ENCODE assay signal across 22 cellular contexts in genomic region chr21:21383126-21383525, GRCh38.
A peak's percentile ranks its signal among the peaks of the same experiment; 100 is the strongest.
DNase-seq lines count a peak whose midpoint lies in the region; ATAC-seq and TF ChIP-seq lines count a peak whose summit lies in the region.
"Had no signal": no experiment of that assay in that cellular context is flagged by ENCODE, and none has a peak within 500 bp of the region (broad histone marks: within the 10 kb centered on the region; RNA-seq: fewer than 3 reads in every experiment).

No MANE protein-coding gene starts in this region.

- no peaks in the 10 kb centered on the region for H3K36me3 ChIP-seq in mucosa of descending colon (ENCODE audit: low read depth)
- H3K36me3 ChIP-seq: BLaER1 treated with 17β-estradiol and CSF1 and Interleukin-3, amounts not matched to agents 10 nM and 100 nM; lower lobe of right lung; right atrium auricular region; suprapubic skin had no signal

- H3K4me1 ChIP-seq in mucosa of descending colon (ENCODE audit: low read depth) = no peaks in the 10 kb centered on the region
- H3K4me1 ChIP-seq: A549; BLaER1 treated with 17β-estradiol and CSF1 and Interleukin-3, amounts not matched to agents 10 nM and 100 nM; lower lobe of right lung; right atrium auricular region; suprapubic skin had no signal

- H3K9me3 ChIP-seq in mucosa of descending colon = peaks cover 5% of the 10 kb centered on the region
- H3K9me3 ChIP-seq: A549; BLaER1 treated with 17β-estradiol and CSF1 and Interleukin-3, amounts not matched to agents 10 nM and 100 nM; lower lobe of right lung; right atrium auricular region; suprapubic skin had no signal

- ATAC-seq in GM21737 (IDR thresholded peaks at IDR 0.05; ENCODE audit: unreplicated experiment) (no peak), GM18873 (IDR thresholded peaks at IDR 0.05; ENCODE audit: low FRiP score, unreplicated experiment) (no peak), mucosa of descending colon (no peak), HG03521 (IDR thresholded peaks at IDR 0.05; ENCODE audit: unreplicated experiment) (no peak)
- ATAC-seq: A549; activated CD4-positive, CD25-positive, alpha-beta regulatory T cell treated with anti-CD3 and anti-CD28 coated beads, Interleukin-2, amount 50 U/mL, for 24 hours; activated CD8-positive, alpha-beta T cell treated with anti-CD3 and anti-CD28 coated beads, Interleukin-2, amount 10 ng/mL, durations not matched to agents 7 days and 5 days; lower lobe of right lung had no signal

- in situ Hi-C loops in astrocyte of the spinal cord (cut with HindIII; ENCODE audit: low sequenced_read_pairs) = no loop called here

- no peak for TF ChIP-seq CTCF in astrocyte of the spinal cord (IDR thresholded peaks at IDR 0.05; ENCODE audit: low read depth, low read length)
- no peak for TF ChIP-seq CTCF in mucosa of descending colon (IDR thresholded peaks at IDR 0.05)

- DNase-seq in AG08395 (ENCODE audit: low spot score) (peak; percentile 3), M059J (ENCODE audit: low read depth) (peak; percentile 51), astrocyte of the spinal cord (ENCODE audit: low read depth, low spot score) (peak; percentile 18), iris pigment epithelial cell (ENCODE audit: low read depth) (peak; percentile 28), mucosa of descending colon (no peak)
- DNase-seq: activated CD8-positive, alpha-beta T cell treated with anti-CD3 and anti-CD28 coated beads, Interleukin-2, amount 10 ng/mL, durations not matched to agents 7 days and 5 days; activated naive CD4-positive, alpha-beta T cell treated with anti-CD3 and anti-CD28 coated beads, Interleukin-2, amount 50 U/mL, for 16 hours; activated T-cell treated with anti-CD3 and anti-CD28 coated beads, Interleukin-2, amount 50 U/mL, for 24 hours; foreskin melanocyte; hippocampal formation; lower lobe of right lung; MV-4-11; NCI-H1694 treated with DMSO at 0.1 percent for 48 hours; RPMI8226 had no signal

- H3K4me3 ChIP-seq in astrocyte of the spinal cord (ENCODE audit: low read depth, low read length) = no peak overlapping the region
- H3K4me3 ChIP-seq in mucosa of descending colon = no peak overlapping the region
- H3K4me3 ChIP-seq: A549; BLaER1 treated with 17β-estradiol and CSF1 and Interleukin-3, amounts not matched to agents 10 nM and 100 nM; lower lobe of right lung; right atrium auricular region; suprapubic skin had no signal

- intact Hi-C loops in mucosa of descending colon (cut with DNase I, micrococcal nuclease) = no loop called here

Comparison
In these comparisons a context has a peak if more than half of its experiments do, and no peak if none do; other contexts are left out.
1. DNase-seq: peak in AG08395 (single experiment), M059J (single experiment), astrocyte of the spinal cord (single experiment) and iris pigment epithelial cell (single experiment); none in mucosa of descending colon (0 of 3).